In genomic region chr19:7607212-7607873, GRCh38 we compare ENCODE assay signal across 24 cellular contexts. TPM values are rescaled to one million over a fixed set of nuclear protein-coding genes. Genes with fewer than 3 reads are reported as not detected.
"Had no signal": no experiment of that assay in that cellular context is flagged by ENCODE, and none has a peak within 500 bp of the region (broad histone marks: within the 10 kb centered on the region; RNA-seq: fewer than 3 reads in every experiment).

No MANE protein-coding gene starts in this region.

- H3K9me3 ChIP-seq: SK-N-SH had no signal

- H3K27ac ChIP-seq: RWPE1 had no signal

- H3K4me2 ChIP-seq: SK-N-SH had no signal

- H3K9ac ChIP-seq: SK-N-SH had no signal

- DNase-seq: KBM-7, NCI-H1092 treated with DMSO at 0.1 percent for 48 hours, NCI-H1436, NCI-H187, NCI-H2029, NCI-H2081 treated with DMSO at 0.1 percent for 48 hours, NCI-H2171, NCI-H226, NCI-H446, NCI-H510A, NCI-H524 treated with DMSO at 0.1 percent for 48 hours, NCI-H69, NCI-H774, PC-3, SHP77, SK-N-SH, SW 1271, T-cell had no signal

RNA-seq across cellular contexts. Expression of gene CAMSAP3, which starts 11.7 kb away (rescaled TPM):
- total RNA-seq: HT1080, LHCN-M2 had no signal

RNA-seq across cellular contexts. Expression of gene PCP2, which starts 26.2 kb away (rescaled TPM):
- total RNA-seq: HT1080, LHCN-M2, MCF 10A, PC-3, SK-MEL-5 had no signal
- polyA plus RNA-seq: IgD-negative memory B cell, SK-N-SH had no signal
